Comparison of ENCODE assay signal across 9 cellular contexts in genomic region chr14:89504602-89505320, GRCh38.
DNase-seq lines count a peak whose midpoint lies in the region; ATAC-seq, FAIRE-seq and TF ChIP-seq lines count a peak whose summit lies in the region.
"Had no signal": no experiment of that assay in that cellular context is flagged by ENCODE, and none has a peak within 500 bp of the region (broad histone marks: within the 10 kb centered on the region; RNA-seq: fewer than 3 reads in every experiment).

No MANE protein-coding gene starts in this region.

- no peaks in the 10 kb centered on the region for H3K36me3 ChIP-seq in SK-N-SH (replicated peaks in 1 of 2; ENCODE audit: control insufficient read depth in 1 of 2, insufficient read depth in 2 of 2, low read length in 1 of 2)
- H3K36me3 ChIP-seq in heart right ventricle, result peaks cover 0 to 10% (median 0%) of the 10 kb centered on the region in 9 donors

- H3K9me3 ChIP-seq in SK-N-SH (no peaks in the 10 kb centered on the region), heart right ventricle (no peaks in the 10 kb centered on the region)
- H3K9me3 ChIP-seq: A549 had no signal

- no peak overlapping the region for H3K4me2 ChIP-seq in SK-N-SH
- H3K4me2 ChIP-seq: A549 had no signal

- H3K27ac ChIP-seq in SK-N-SH (ENCODE audit: low read depth in 2 of 2, low read length in 1 of 2), result no peak overlapping the region
- peak overlapping the region in 1 of 10 donors; percentile 65 for H3K27ac ChIP-seq in heart right ventricle
- H3K27ac ChIP-seq in coronary artery, result peak overlapping the region in 1 of 2 donors; percentile 21
- H3K27ac ChIP-seq: A549 had no signal

- H4K20me1 ChIP-seq in SK-N-SH (ENCODE audit: insufficient read depth), result no peaks in the 10 kb centered on the region

- POLR2A ChIA-PET in SK-N-SH (lab: Yijun Ruan, JAX), result no interaction called here

- TF ChIP-seq EP300 in SK-N-SH (IDR thresholded peaks at IDR 0.05; ENCODE audit: borderline replicate concordance in 1 of 2, low read depth in 1 of 2, low read length in 1 of 2), result no peak

- H3K9ac ChIP-seq in SK-N-SH, result no peak overlapping the region

- H3K4me1 ChIP-seq in SK-N-SH (ENCODE audit: control insufficient read depth in 1 of 2, insufficient read depth in 2 of 2, low read depth in 1 of 2, low read length in 1 of 2) (peaks cover 0 to 14% of the 10 kb centered on the region in 2 experiments; a peak in 2 of 4 replicates), heart right ventricle (peaks cover 3 to 36% (median 22%) of the 10 kb centered on the region in 9 donors)

- TF ChIP-seq RAD21 in SK-N-SH (IDR thresholded peaks at IDR 0.05; ENCODE audit: low read length), result no peak

- ATAC-seq in SK-N-SH treated with all-trans-retinoic acid at 6 μM for 48 hours (no peak), HG02610 (IDR thresholded peaks at IDR 0.05; ENCODE audit: unreplicated experiment) (peak; percentile 87), heart right ventricle (peak in 5 of 8 donors; percentile 31 to 76 (median 53)), HG02571 (IDR thresholded peaks at IDR 0.05; ENCODE audit: unreplicated experiment) (no peak)
- ATAC-seq: A549 had no signal

- H3K79me2 ChIP-seq in SK-N-SH (ENCODE audit: insufficient read depth), result no peaks in the 10 kb centered on the region

- no peak for DNase-seq in SK-N-SH
- DNase-seq in RCC 7860 (ENCODE audit: low spot score), result peak; percentile 78
- DNase-seq in heart right ventricle, result peak in 1 of 2 donors; percentile 17
- DNase-seq in NCI-H1048 (lab: John Stamatoyannopoulos, UW), result no peak
- DNase-seq in coronary artery (ENCODE audit: low spot score), result no peak

- CTCF ChIA-PET in SK-N-SH (lab: Yijun Ruan, JAX), result no interaction called here

- no peaks in the 10 kb centered on the region for H3K9me2 ChIP-seq in SK-N-SH

- no peak overlapping the region for H2AFZ ChIP-seq in SK-N-SH (ENCODE audit: low read depth)

- no peaks in the 10 kb centered on the region for H3F3A ChIP-seq in SK-N-SH (replicated peaks; ENCODE audit: insufficient read depth)

- H3K4me3 ChIP-seq in SK-N-SH (ENCODE audit: low read depth in 2 of 2, low read length in 1 of 2) (no peak overlapping the region), heart right ventricle (no peak overlapping the region), coronary artery (no peak overlapping the region)
- H3K4me3 ChIP-seq: A549 had no signal

- H3K27me3 ChIP-seq in SK-N-SH (ENCODE audit: insufficient read depth), result no peaks in the 10 kb centered on the region
- H3K27me3 ChIP-seq in heart right ventricle, result no peaks in the 10 kb centered on the region

- TF ChIP-seq CTCF in SK-N-SH (IDR thresholded peaks at IDR 0.05) (no peak), heart right ventricle (IDR thresholded peaks at IDR 0.05) (no peak), coronary artery (IDR thresholded peaks at IDR 0.05) (no peak)

- intact Hi-C loops in heart right ventricle (cut with DNase I), result no loop called here

- 78% methylated on average over 6 of the region's 6 CpGs for WGBS in SK-N-SH (ENCODE audit: low lambda C conversion rate)
- 86 to 87% methylated on average over 6 of the region's 6 CpGs for WGBS in heart right ventricle, 2 donors

- peak; percentile 69 for FAIRE-seq in RCC 7860 (lab: Jason Lieb, UNC)
- FAIRE-seq: A549 had no signal

TF ChIP-seq in SK-N-SH, 30 proteins besides CTCF, POLR2A, EP300 and RAD21:
- TF ChIP-seq FOSL2 (IDR thresholded peaks at IDR 0.05; ENCODE audit: borderline replicate concordance, low read depth) (no peak), TCF12 (IDR thresholded peaks at IDR 0.05) (peak; percentile 44; the same call in 1 of the 2 replicates), NRF1 (IDR thresholded peaks at IDR 0.05; ENCODE audit: low read depth, low read length) (no peak), GATA2 (CRISPR knock-in tag; IDR thresholded peaks at IDR 0.05) (no peak), PBX3 (IDR thresholded peaks at IDR 0.05) (no peak), YY1 (IDR thresholded peaks at IDR 0.05; ENCODE audit: low read depth) (no peak)

TF ChIP-seq in SK-N-SH treated with all-trans-retinoic acid at 6 μM for 48 hours, 23 proteins besides CTCF, POLR2A, EP300 and RAD21:
- TF ChIP-seq PATZ1 (CRISPR knock-in tag; IDR thresholded peaks at IDR 0.05; ENCODE audit: borderline replicate concordance), result no peak
- TF ChIP-seq ZC3H10 (CRISPR knock-in tag; IDR thresholded peaks at IDR 0.05), result no peak
- no peak for TF ChIP-seq ZNF8 (CRISPR knock-in tag; IDR thresholded peaks at IDR 0.05)
- no peak for TF ChIP-seq POU6F1 (CRISPR knock-in tag; IDR thresholded peaks at IDR 0.05; ENCODE audit: borderline replicate concordance, low read depth)
- TF ChIP-seq GLIS3 (CRISPR knock-in tag; IDR thresholded peaks at IDR 0.05), result no peak
- no peak for TF ChIP-seq CREB5 (CRISPR knock-in tag; IDR thresholded peaks at IDR 0.05; ENCODE audit: low read depth)
- TF ChIP-seq ZNF70 (CRISPR knock-in tag; IDR thresholded peaks at IDR 0.05), result no peak
- no peak for TF ChIP-seq BACH2 (CRISPR knock-in tag; IDR thresholded peaks at IDR 0.05; ENCODE audit: borderline replicate concordance)
- no peak for TF ChIP-seq TOX (CRISPR knock-in tag; IDR thresholded peaks at IDR 0.05; ENCODE audit: borderline replicate concordance)
- no peak for TF ChIP-seq ISL1 (CRISPR knock-in tag; IDR thresholded peaks at IDR 0.05)
- TF ChIP-seq ESRRG (CRISPR knock-in tag; IDR thresholded peaks at IDR 0.05), result no peak
- no peak for TF ChIP-seq PPARA (CRISPR knock-in tag; IDR thresholded peaks at IDR 0.05; ENCODE audit: borderline replicate concordance)

Comparison
In these comparisons a context has a peak if more than half of its experiments do, and no peak if none do; other contexts are left out.
1. ATAC-seq: peak in HG02610 (single experiment) and heart right ventricle (5 of 8); none in SK-N-SH treated with all-trans-retinoic acid at 6 μM for 48 hours (single experiment) and HG02571 (single experiment).